In genomic region chr19:18876865-18877264, GRCh38 we compare ENCODE assay signal across 27 cellular contexts. TPM values are rescaled to one million over a fixed set of nuclear protein-coding genes. Genes with fewer than 3 reads are reported as not detected.
"Had no signal": no experiment of that assay in that cellular context is flagged by ENCODE, and none has a peak within 500 bp of the region (broad histone marks: within the 10 kb centered on the region; RNA-seq: fewer than 3 reads in every experiment).

No MANE protein-coding gene starts in this region.

- H3K4me3 ChIP-seq: coronary artery, dorsolateral prefrontal cortex, esophagus squamous epithelium, gastrocnemius medialis, heart right ventricle, left lung, lower lobe of right lung had no signal

- DNase-seq: dermis blood vessel endothelial cell; dorsolateral prefrontal cortex; effector CD4-positive, alpha-beta T cell; effector memory CD4-positive, alpha-beta T cell; erythroblast; esophagus squamous epithelium; foreskin fibroblast; foreskin melanocyte; gastrocnemius medialis; glutamatergic neuron; head of caudate nucleus; heart right ventricle; hippocampal formation; left cardiac atrium; left ventricle myocardium superior; lower lobe of right lung; mesendoderm; midbrain; naive thymus-derived CD4-positive, alpha-beta T cell had no signal

- H3K4me1 ChIP-seq: esophagus squamous epithelium, gastrocnemius medialis, heart right ventricle, left lung, lower lobe of right lung had no signal

- H3K27ac ChIP-seq: coronary artery, dorsolateral prefrontal cortex, epithelial cell of prostate, esophagus squamous epithelium, gastrocnemius medialis, heart right ventricle, left lung, lower lobe of right lung had no signal

- H3K9me3 ChIP-seq: esophagus squamous epithelium, gastrocnemius medialis, left lung, lower lobe of right lung had no signal

- ATAC-seq: esophagus mucosa; gastrocnemius medialis; heart right ventricle; left cardiac atrium; left lung; left ventricle myocardium superior; lower lobe of right lung; naive thymus-derived CD4-positive, alpha-beta T cell had no signal

- H3K27me3 ChIP-seq: dorsolateral prefrontal cortex, gastrocnemius medialis, left lung had no signal

- FAIRE-seq: colon, islet of Langerhans, keratinocyte had no signal

- H3K36me3 ChIP-seq: esophagus squamous epithelium, left lung, lower lobe of right lung had no signal

RNA-seq across cellular contexts. Expression of gene CERS1, which starts 19.1 kb away (rescaled TPM):
- total RNA-seq: esophagus mucosa; lower lobe of right lung; mononuclear cell; naive thymus-derived CD4-positive, alpha-beta T cell had no signal
- polyA plus RNA-seq: naive thymus-derived CD4-positive, alpha-beta T cell had no signal
